In the genomic region with DNA sequence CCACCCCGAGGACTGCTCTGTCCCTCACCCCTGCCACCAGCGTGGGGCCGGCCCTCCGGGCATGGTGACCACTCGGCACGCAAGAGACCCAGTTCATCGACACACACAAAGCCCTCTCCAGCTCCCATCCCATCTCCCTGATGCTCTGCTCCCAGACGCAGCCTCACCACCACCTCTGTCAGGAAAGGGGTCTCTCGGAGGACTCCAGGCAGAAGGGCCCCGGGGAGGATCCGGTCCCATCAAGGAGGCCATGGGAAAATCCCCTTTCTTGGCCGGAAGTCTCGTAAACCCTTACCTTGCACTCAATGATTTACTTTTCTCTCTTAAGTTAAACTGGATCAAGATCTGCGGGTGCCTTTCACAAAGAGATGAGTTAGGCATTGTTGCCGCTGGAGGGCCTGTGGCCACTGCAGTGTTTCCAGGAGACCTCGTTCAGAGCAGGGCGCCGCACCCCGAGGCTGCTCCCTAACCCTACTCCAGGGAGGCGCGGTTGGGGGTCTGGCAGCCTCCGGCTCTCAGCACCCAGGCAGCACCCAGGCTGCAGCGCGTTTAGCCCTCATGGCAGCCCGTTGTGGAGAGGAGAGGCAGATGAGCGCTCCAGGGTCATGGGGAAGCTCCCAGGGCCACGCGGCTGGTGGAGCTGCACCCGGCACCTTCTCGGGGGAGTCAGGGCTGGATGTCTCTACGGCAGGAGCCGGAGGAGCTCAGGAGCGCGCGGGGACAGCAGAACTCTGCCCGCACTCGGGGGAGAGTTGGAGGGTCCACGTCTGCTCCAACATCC, we compare ENCODE assay signal across 17 cellular contexts. TPM values are rescaled to one million over a fixed set of nuclear protein-coding genes. Genes with fewer than 3 reads are reported as not detected.
A peak's percentile ranks its signal among the peaks of the same experiment; 100 is the strongest.
DNase-seq lines count a peak whose midpoint lies in the region; ATAC-seq and TF ChIP-seq lines count a peak whose summit lies in the region.
"Had no signal": no experiment of that assay in that cellular context is flagged by ENCODE, and none has a peak within 500 bp of the region (broad histone marks: within the 10 kb centered on the region; RNA-seq: fewer than 3 reads in every experiment).

No MANE protein-coding gene starts in this region.

- no peaks in the 10 kb centered on the region for H3K9me3 ChIP-seq in CD8-positive, alpha-beta T cell (ENCODE audit: low read length)
- H3K9me3 ChIP-seq in HEK293 (ENCODE audit: control insufficient read depth, insufficient read depth, low read depth, low read length) (no peaks in the 10 kb centered on the region), neural progenitor cell (ENCODE audit: low read depth) (no peaks in the 10 kb centered on the region), esophagus muscularis mucosa (no peaks in the 10 kb centered on the region)
- H3K9me3 ChIP-seq: ascending aorta, MG63, psoas muscle, stomach had no signal

- peaks cover 4% of the 10 kb centered on the region for H3K4me1 ChIP-seq in CD8-positive, alpha-beta T cell (ENCODE audit: insufficient read depth, low read length)
- H3K4me1 ChIP-seq in HEK293 (ENCODE audit: control insufficient read depth, insufficient read depth, low read length) (no peaks in the 10 kb centered on the region), neural progenitor cell (no peaks in the 10 kb centered on the region), esophagus muscularis mucosa (no peaks in the 10 kb centered on the region)
- H3K4me1 ChIP-seq: ascending aorta, psoas muscle, stomach had no signal

- WGBS in esophagus muscularis mucosa: 76% methylated on average over 37 of the region's 38 CpGs

- H3K27ac ChIP-seq in CD8-positive, alpha-beta T cell (ENCODE audit: low read depth, low read length): no peak overlapping the region
- H3K27ac ChIP-seq in HEK293 (ENCODE audit: extremely low read depth, low read depth, low read length): no peak overlapping the region
- H3K27ac ChIP-seq in coronary artery: no peak overlapping the region
- H3K27ac ChIP-seq in neural progenitor cell: no peak overlapping the region
- no peak overlapping the region for H3K27ac ChIP-seq in esophagus muscularis mucosa (replicated peaks in 1 of 4)
- H3K27ac ChIP-seq: ascending aorta, psoas muscle, stomach had no signal

- CTCF ChIA-PET in CD8-positive, alpha-beta T cell (lab: Charles Lee): no interaction called here
- CTCF ChIA-PET in HEK293 (lab: Yijun Ruan, JAX): no interaction called here

- no peak for ATAC-seq in CD8-positive, alpha-beta T cell
- ATAC-seq in HG03139 (IDR thresholded peaks at IDR 0.05; ENCODE audit: unreplicated experiment): no peak
- ATAC-seq: esophagus mucosa, GM12878, psoas muscle, Right ventricle myocardium inferior had no signal

- peaks cover under 1% of the 10 kb centered on the region for H3K27me3 ChIP-seq in CD8-positive, alpha-beta T cell (ENCODE audit: insufficient read depth, low read length)
- H3K27me3 ChIP-seq in neural progenitor cell: peaks cover 3% of the 10 kb centered on the region
- H3K27me3 ChIP-seq in esophagus muscularis mucosa: peaks cover 3 to 48% (median 5%) of the 10 kb centered on the region in 4 donors
- H3K27me3 ChIP-seq: ascending aorta, MG63 had no signal

- H3K4me1 Mint-ChIP-seq in CD8-positive, alpha-beta T cell (ENCODE audit: low read depth): peaks cover 6% of the 10 kb centered on the region
- no peaks in the 10 kb centered on the region for H3K4me1 Mint-ChIP-seq in neural progenitor cell

- peak overlapping the region; percentile 55 for H3K27ac Mint-ChIP-seq in CD8-positive, alpha-beta T cell
- H3K27ac Mint-ChIP-seq in neural progenitor cell: no peak overlapping the region
- H3K27ac Mint-ChIP-seq: dendritic cell treated with granulocyte-macrophage colony-stimulating factor and Interleukin-4, amounts not matched to agents 40 ng/mL and 50 ng/mL, for 4 days had no signal

- no peak for DNase-seq in CD8-positive, alpha-beta T cell
- DNase-seq in coronary artery (ENCODE audit: low spot score): peak; percentile 65
- no peak for DNase-seq in neural progenitor cell (ENCODE audit: low spot score)
- DNase-seq in iPS-NIHi11 (ENCODE audit: low spot score): no peak
- no peak for DNase-seq in esophagus muscularis mucosa (ENCODE audit: extremely low spot score)
- DNase-seq: CD4-positive, CD25-positive, alpha-beta regulatory T cell; MG63; NCI-H2029; psoas muscle; stomach had no signal

- H3F3A ChIP-seq in neural progenitor cell (ENCODE audit: low read depth): peaks cover 3% of the 10 kb centered on the region

- no peak for TF ChIP-seq POLR2A in esophagus muscularis mucosa (IDR thresholded peaks at IDR 0.05; ENCODE audit: low read depth)

- TF ChIP-seq CTCF in CD8-positive, alpha-beta T cell (IDR thresholded peaks at IDR 0.05): no peak
- TF ChIP-seq CTCF in HEK293 (tag by site-specific recombination; IDR thresholded peaks at IDR 0.05): no peak
- TF ChIP-seq CTCF in coronary artery (IDR thresholded peaks at IDR 0.05): no peak
- no peak for TF ChIP-seq CTCF in neural progenitor cell (IDR thresholded peaks at IDR 0.05)
- TF ChIP-seq CTCF in esophagus muscularis mucosa (IDR thresholded peaks at IDR 0.05): no peak

- H3K27me3 Mint-ChIP-seq in CD8-positive, alpha-beta T cell (ENCODE audit: low read depth): peaks cover 35% of the 10 kb centered on the region
- peaks cover 17% of the 10 kb centered on the region for H3K27me3 Mint-ChIP-seq in neural progenitor cell (ENCODE audit: insufficient read depth, low read depth)

- H3K4me2 ChIP-seq in neural progenitor cell: no peak overlapping the region

- H2AFZ ChIP-seq in neural progenitor cell (replicated peaks): peak overlapping the region; percentile 17

- POLR2A ChIA-PET in CD8-positive, alpha-beta T cell (lab: Charles Lee): no interaction called here
- POLR2A ChIA-PET in HEK293 (lab: Yijun Ruan, JAX): no interaction called here

- no peaks in the 10 kb centered on the region for H3K36me3 ChIP-seq in CD8-positive, alpha-beta T cell (ENCODE audit: insufficient read depth, low read length)
- H3K36me3 ChIP-seq in HEK293 (ENCODE audit: control insufficient read depth in 2 of 2, insufficient read depth in 1 of 2, low read length in 2 of 2) (no peaks in the 10 kb centered on the region), neural progenitor cell (no peaks in the 10 kb centered on the region), esophagus muscularis mucosa (no peaks in the 10 kb centered on the region)
- H3K36me3 ChIP-seq: ascending aorta, MG63, stomach had no signal

- H3K36me3 Mint-ChIP-seq in CD8-positive, alpha-beta T cell: no peaks in the 10 kb centered on the region
- no peaks in the 10 kb centered on the region for H3K36me3 Mint-ChIP-seq in neural progenitor cell
- H3K36me3 Mint-ChIP-seq: CD4-positive, CD25-positive, alpha-beta regulatory T cell had no signal

- no peak overlapping the region for H3K4me3 Mint-ChIP-seq in CD8-positive, alpha-beta T cell
- no peak overlapping the region for H3K4me3 Mint-ChIP-seq in neural progenitor cell
- H3K4me3 Mint-ChIP-seq: CD4-positive, CD25-positive, alpha-beta regulatory T cell; dendritic cell treated with granulocyte-macrophage colony-stimulating factor and Interleukin-4, amounts not matched to agents 40 ng/mL and 50 ng/mL, for 4 days had no signal

- TF ChIP-seq EP300 in esophagus muscularis mucosa (IDR thresholded peaks at IDR 0.05): no peak

- H4K20me1 ChIP-seq in neural progenitor cell (ENCODE audit: low read depth): no peaks in the 10 kb centered on the region

- H3K9ac ChIP-seq in neural progenitor cell: no peak overlapping the region

- no peaks in the 10 kb centered on the region for H3K9me3 Mint-ChIP-seq in CD8-positive, alpha-beta T cell
- peaks cover 10% of the 10 kb centered on the region for H3K9me3 Mint-ChIP-seq in neural progenitor cell
- H3K9me3 Mint-ChIP-seq: dendritic cell treated with granulocyte-macrophage colony-stimulating factor and Interleukin-4, amounts not matched to agents 40 ng/mL and 50 ng/mL, for 4 days had no signal

- no peaks in the 10 kb centered on the region for H3K79me2 ChIP-seq in neural progenitor cell (ENCODE audit: low read depth)

- no peak overlapping the region for H3K4me3 ChIP-seq in CD8-positive, alpha-beta T cell (ENCODE audit: low read depth, low read length)
- no peak overlapping the region for H3K4me3 ChIP-seq in HEK293 (ENCODE audit: low read depth, low read length)
- no peak overlapping the region for H3K4me3 ChIP-seq in coronary artery
- H3K4me3 ChIP-seq in neural progenitor cell: no peak overlapping the region
- H3K4me3 ChIP-seq in esophagus muscularis mucosa: no peak overlapping the region
- H3K4me3 ChIP-seq: ascending aorta, GM12878, MG63, psoas muscle, stomach had no signal

- intact Hi-C loops in CD8-positive, alpha-beta T cell (cut with DNase I, micrococcal nuclease): no loop called here
- intact Hi-C loops in esophagus muscularis mucosa (cut with DNase I): no loop called here

TF ChIP-seq in HEK293, 187 proteins besides CTCF, POLR2A, EP300 and RAD21:
- TF ChIP-seq GLIS1 (tag by site-specific recombination; IDR thresholded peaks at IDR 0.05): 0 out of 2 replicates have a peak, but pooled peaks have one; percentile 21
- no peak for TF ChIP-seq ZNF175 (tag by site-specific recombination; IDR thresholded peaks at IDR 0.05)
- TF ChIP-seq ZNF560 (tag by site-specific recombination; IDR thresholded peaks at IDR 0.05; ENCODE audit: borderline replicate concordance): no peak
- no peak for TF ChIP-seq SALL2 (tag by site-specific recombination; IDR thresholded peaks at IDR 0.05; ENCODE audit: borderline replicate concordance)
- TF ChIP-seq, protein P1, sequence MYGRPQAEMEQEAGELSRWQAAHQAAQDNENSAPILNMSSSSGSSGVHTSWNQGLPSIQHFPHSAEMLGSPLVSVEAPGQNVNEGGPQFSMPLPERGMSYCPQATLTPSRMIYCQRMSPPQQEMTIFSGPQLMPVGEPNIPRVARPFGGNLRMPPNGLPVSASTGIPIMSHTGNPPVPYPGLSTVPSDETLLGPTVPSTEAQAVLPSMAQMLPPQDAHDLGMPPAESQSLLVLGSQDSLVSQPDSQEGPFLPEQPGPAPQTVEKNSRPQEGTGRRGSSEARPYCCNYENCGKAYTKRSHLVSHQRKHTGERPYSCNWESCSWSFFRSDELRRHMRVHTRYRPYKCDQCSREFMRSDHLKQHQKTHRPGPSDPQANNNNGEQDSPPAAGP (tag by site-specific recombination; IDR thresholded peaks at IDR 0.05): no peak

RNA-seq across cellular contexts. Expression of a gene that starts 31.0 kb away (rescaled TPM):
- not detected for total RNA-seq in CD8-positive, alpha-beta T cell
- total RNA-seq in neural progenitor cell (ENCODE audit: low replicate concordance) (2.3 and 18.6 TPM in 2 replicates), esophagus muscularis mucosa (1 to 10 TPM in 3 of 4 donors, under 1 TPM in 1; 0.46 to 3.7 (median 1.7) TPM)
- total RNA-seq: CD4-positive, CD25-positive, alpha-beta regulatory T cell; GM12878 had no signal

RNA-seq across cellular contexts. Expression of a gene that starts 33.4 kb away (rescaled TPM):
- total RNA-seq in CD8-positive, alpha-beta T cell: 10 to 100 TPM; 10.5 to 11.0 TPM
- total RNA-seq in neural progenitor cell (ENCODE audit: low replicate concordance) (12.9 and 20.6 TPM in 2 replicates), esophagus muscularis mucosa (10 to 100 TPM; 11.6 to 26.4 (median 18.9) TPM)
